29 cellular contexts compared by ENCODE assay signal in the genomic region with DNA sequence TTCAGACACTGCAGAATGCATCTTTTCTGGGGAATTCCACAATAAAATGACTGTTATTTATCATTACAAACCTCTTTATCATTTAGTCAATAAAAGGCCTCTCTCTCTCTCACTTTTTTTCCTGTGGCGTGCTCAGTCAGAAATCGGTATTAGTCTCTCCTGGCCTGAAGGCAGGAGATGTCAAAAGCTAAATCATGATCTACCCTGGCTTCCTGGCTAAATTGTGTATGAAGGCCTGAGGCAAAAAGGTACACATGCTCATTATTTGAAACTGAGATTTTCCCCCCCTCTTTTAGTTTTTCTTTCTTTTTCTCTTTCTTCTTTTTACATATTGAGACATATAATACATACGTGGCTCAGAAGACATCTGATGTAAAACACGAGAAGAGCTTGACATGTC.
"Had no signal": no experiment of that assay in that cellular context is flagged by ENCODE, and none has a peak within 500 bp of the region (broad histone marks: within the 10 kb centered on the region; RNA-seq: fewer than 3 reads in every experiment).

No MANE protein-coding gene starts in this region.

- H3K4me3 ChIP-seq: ascending aorta, breast epithelium, cardiac muscle cell, coronary artery, esophagus squamous epithelium, gastroesophageal sphincter, heart right ventricle had no signal

- H3K27ac ChIP-seq: ascending aorta, breast epithelium, cardiac muscle cell, coronary artery, epithelial cell of prostate, esophagus squamous epithelium, gastroesophageal sphincter, heart right ventricle had no signal

- DNase-seq: activated CD4-positive, alpha-beta memory T cell treated with anti-CD3 and anti-CD28 coated beads, Interleukin-2, amount 10 ng/mL, durations not matched to agents 7 days and 5 days; activated CD4-positive, alpha-beta T cell treated with anti-CD3 and anti-CD28 coated beads for 1 hour; activated CD4-positive, alpha-beta T cell treated with anti-CD3 and anti-CD28 coated beads for 4 hours; activated CD4-positive, alpha-beta T cell treated with anti-CD3 and anti-CD28 coated beads, Interleukin-2, amount 10 ng/mL, durations not matched to agents 7 days and 5 days; activated CD4-positive, alpha-beta T cell treated with anti-CD3 and anti-CD28 coated beads, Interleukin-2, amount 50 U/mL, for 4 hours; activated CD8-positive, alpha-beta memory T cell treated with anti-CD3 and anti-CD28 coated beads, Interleukin-2, amount 50 U/mL, for 48 hours; activated gamma-delta T cell; activated naive CD4-positive, alpha-beta T cell; activated naive CD4-positive, alpha-beta T cell treated with anti-CD3 and anti-CD28 coated beads, Interleukin-2, amount 10 ng/mL, durations not matched to agents 7 days and 5 days; activated naive CD8-positive, alpha-beta T cell treated with anti-CD3 and anti-CD28 coated beads, Interleukin-2, amount 10 ng/mL, durations not matched to agents 7 days and 5 days; activated T-cell treated with anti-CD3 and anti-CD28 coated beads for 4 hours; activated T-cell treated with anti-CD3 and anti-CD28 coated beads, Interleukin-2, amount 50 U/mL, for 24 hours; activated T-cell treated with anti-CD3 and anti-CD28 coated beads, Interleukin-2, amount 50 U/mL, for 72 hours; central memory CD4-positive, alpha-beta T cell; effector CD8-positive, alpha-beta T cell; esophagus squamous epithelium; foreskin melanocyte; heart right ventricle; hippocampal formation; T-helper 2 cell had no signal

- H3K27ac Mint-ChIP-seq: activated CD4-positive, alpha-beta memory T cell treated with anti-CD3 and anti-CD28 coated beads, Interleukin-2, amount 10 ng/mL, durations not matched to agents 7 days and 5 days; activated CD4-positive, alpha-beta T cell treated with anti-CD3 and anti-CD28 coated beads, Interleukin-2, amount 10 ng/mL, durations not matched to agents 7 days and 5 days; activated naive CD4-positive, alpha-beta T cell treated with anti-CD3 and anti-CD28 coated beads, Interleukin-2, amount 10 ng/mL, durations not matched to agents 7 days and 5 days; activated naive CD4-positive, alpha-beta T cell treated with anti-CD3 and anti-CD28 coated beads, Interleukin-2, amount 50 U/mL, for 72 hours; activated naive CD8-positive, alpha-beta T cell treated with anti-CD3 and anti-CD28 coated beads, Interleukin-2, amount 10 ng/mL, durations not matched to agents 7 days and 5 days; activated T-cell treated with anti-CD3 and anti-CD28 coated beads, Interleukin-2, amount 50 U/mL, for 24 hours; activated T-cell treated with anti-CD3 and anti-CD28 coated beads, Interleukin-2, amount 50 U/mL, for 72 hours; dendritic cell treated with granulocyte-macrophage colony-stimulating factor and Interleukin-4, amounts not matched to agents 40 ng/mL and 50 ng/mL, for 4 days had no signal

- H3K36me3 Mint-ChIP-seq: activated naive CD4-positive, alpha-beta T cell treated with anti-CD3 and anti-CD28 coated beads, Interleukin-2, amount 10 ng/mL, durations not matched to agents 7 days and 5 days; activated naive CD4-positive, alpha-beta T cell treated with anti-CD3 and anti-CD28 coated beads, Interleukin-2, amount 50 U/mL, for 72 hours; activated naive CD8-positive, alpha-beta T cell treated with anti-CD3 and anti-CD28 coated beads, Interleukin-2, amount 10 ng/mL, durations not matched to agents 7 days and 5 days; brain had no signal

- H3K4me3 Mint-ChIP-seq: activated CD4-positive, alpha-beta memory T cell treated with anti-CD3 and anti-CD28 coated beads, Interleukin-2, amount 10 ng/mL, durations not matched to agents 7 days and 5 days; activated CD4-positive, alpha-beta T cell treated with anti-CD3 and anti-CD28 coated beads, Interleukin-2, amount 10 ng/mL, durations not matched to agents 7 days and 5 days; activated naive CD4-positive, alpha-beta T cell treated with anti-CD3 and anti-CD28 coated beads, Interleukin-2, amount 10 ng/mL, durations not matched to agents 7 days and 5 days; activated naive CD8-positive, alpha-beta T cell treated with anti-CD3 and anti-CD28 coated beads, Interleukin-2, amount 10 ng/mL, durations not matched to agents 7 days and 5 days; activated T-cell treated with anti-CD3 and anti-CD28 coated beads, Interleukin-2, amount 50 U/mL, for 24 hours; activated T-cell treated with anti-CD3 and anti-CD28 coated beads, Interleukin-2, amount 50 U/mL, for 72 hours; brain; dendritic cell treated with granulocyte-macrophage colony-stimulating factor and Interleukin-4, amounts not matched to agents 40 ng/mL and 50 ng/mL, for 4 days had no signal

- H3K4me1 ChIP-seq: ascending aorta, breast epithelium, esophagus squamous epithelium, gastroesophageal sphincter, heart right ventricle had no signal

- H3K4me1 Mint-ChIP-seq: activated CD4-positive, alpha-beta memory T cell treated with anti-CD3 and anti-CD28 coated beads, Interleukin-2, amount 10 ng/mL, durations not matched to agents 7 days and 5 days; activated CD4-positive, alpha-beta T cell treated with anti-CD3 and anti-CD28 coated beads, Interleukin-2, amount 10 ng/mL, durations not matched to agents 7 days and 5 days; activated naive CD4-positive, alpha-beta T cell treated with anti-CD3 and anti-CD28 coated beads, Interleukin-2, amount 10 ng/mL, durations not matched to agents 7 days and 5 days; activated naive CD8-positive, alpha-beta T cell treated with anti-CD3 and anti-CD28 coated beads, Interleukin-2, amount 10 ng/mL, durations not matched to agents 7 days and 5 days; brain had no signal

- H3K9me3 ChIP-seq: ascending aorta, breast epithelium, esophagus squamous epithelium, gastroesophageal sphincter had no signal

- H3K9me3 Mint-ChIP-seq: activated naive CD8-positive, alpha-beta T cell treated with anti-CD3 and anti-CD28 coated beads, Interleukin-2, amount 10 ng/mL, durations not matched to agents 7 days and 5 days; dendritic cell treated with granulocyte-macrophage colony-stimulating factor and Interleukin-4, amounts not matched to agents 40 ng/mL and 50 ng/mL, for 4 days had no signal

- ATAC-seq: activated naive CD4-positive, alpha-beta T cell treated with anti-CD3 and anti-CD28 coated beads, Interleukin-2, amount 50 U/mL, for 72 hours; activated T-cell treated with anti-CD3 and anti-CD28 coated beads, Interleukin-2, amount 50 U/mL, for 72 hours; gastroesophageal sphincter; heart right ventricle had no signal

- H3K27me3 Mint-ChIP-seq: activated CD4-positive, alpha-beta memory T cell treated with anti-CD3 and anti-CD28 coated beads, Interleukin-2, amount 10 ng/mL, durations not matched to agents 7 days and 5 days; activated CD4-positive, alpha-beta T cell treated with anti-CD3 and anti-CD28 coated beads, Interleukin-2, amount 10 ng/mL, durations not matched to agents 7 days and 5 days; activated naive CD4-positive, alpha-beta T cell treated with anti-CD3 and anti-CD28 coated beads, Interleukin-2, amount 10 ng/mL, durations not matched to agents 7 days and 5 days; activated naive CD8-positive, alpha-beta T cell treated with anti-CD3 and anti-CD28 coated beads, Interleukin-2, amount 10 ng/mL, durations not matched to agents 7 days and 5 days; activated T-cell treated with anti-CD3 and anti-CD28 coated beads, Interleukin-2, amount 50 U/mL, for 24 hours; brain; dendritic cell treated with granulocyte-macrophage colony-stimulating factor and Interleukin-4, amounts not matched to agents 40 ng/mL and 50 ng/mL, for 4 days had no signal

- H3K27me3 ChIP-seq: ascending aorta, breast epithelium, cardiac muscle cell, esophagus squamous epithelium, gastroesophageal sphincter, heart right ventricle had no signal

- H3K36me3 ChIP-seq: ascending aorta, breast epithelium, cardiac muscle cell, esophagus squamous epithelium, gastroesophageal sphincter, heart right ventricle had no signal
